Comparison of ENCODE assay signal across 16 cellular contexts in genomic region chr7:27139335-27140107, GRCh38. TPM values are rescaled to one million over a fixed set of nuclear protein-coding genes. Genes with fewer than 3 reads are reported as not detected.
DNase-seq lines count a peak whose midpoint lies in the region; ATAC-seq, FAIRE-seq and TF ChIP-seq lines count a peak whose summit lies in the region.
"Had no signal": no experiment of that assay in that cellular context is flagged by ENCODE, and none has a peak within 500 bp of the region (broad histone marks: within the 10 kb centered on the region; RNA-seq: fewer than 3 reads in every experiment).

No MANE protein-coding gene starts in this region.

- TF ChIP-seq CTCF in coronary artery (IDR thresholded peaks at IDR 0.05) (no peak), lower lobe of right lung (IDR thresholded peaks at IDR 0.05) (no peak)

- WGBS in small intestine, 3 donors = 12 to 35% (median 29%) methylated on average over 45 to 53 of the region's 53 CpGs

- peaks cover 14% of the 10 kb centered on the region; the same call in 1 of the 2 replicates for H3K4me1 ChIP-seq in HUES6 (ENCODE audit: control insufficient read depth, insufficient read depth, low read length)
- peaks cover 25% of the 10 kb centered on the region for H3K4me1 ChIP-seq in lower lobe of right lung
- H3K4me1 ChIP-seq in small intestine (ENCODE audit: control insufficient read depth in 2 of 2, insufficient read depth in 1 of 2, low read depth in 1 of 2, low read length in 1 of 2) = peaks cover 0 to 2% of the 10 kb centered on the region in 2 donors

- intact Hi-C loops in lower lobe of right lung (cut with DNase I) = loop anchor here (5.0 kb wide), 1 partner anchor 282 kb away; no protein-coding TSS in a partner anchor

- ATAC-seq in lower lobe of right lung = no peak
- ATAC-seq: heart right ventricle, K562 had no signal

- H3K27me3 ChIP-seq in HUES6 (ENCODE audit: control insufficient read depth, insufficient read depth, low read length) (peaks cover 100% of the 10 kb centered on the region), lower lobe of right lung (ENCODE audit: low read depth) (peaks cover 55% of the 10 kb centered on the region), small intestine (ENCODE audit: control insufficient read depth in 2 of 2, insufficient read depth in 2 of 2, low read length in 2 of 2) (peaks cover 5 to 9% of the 10 kb centered on the region in 2 donors)

- H3K36me3 ChIP-seq in HUES6 (ENCODE audit: control insufficient read depth, insufficient read depth, low read length) (no peaks in the 10 kb centered on the region), lower lobe of right lung (no peaks in the 10 kb centered on the region), small intestine (ENCODE audit: control insufficient read depth in 2 of 2, insufficient read depth in 2 of 2, low read length in 2 of 2) (no peaks in the 10 kb centered on the region)
- H3K36me3 ChIP-seq: heart right ventricle had no signal

- no peaks in the 10 kb centered on the region for H3K9me3 ChIP-seq in HUES6 (ENCODE audit: control insufficient read depth, insufficient read depth, low read depth, low read length)
- no peaks in the 10 kb centered on the region for H3K9me3 ChIP-seq in lower lobe of right lung
- no peaks in the 10 kb centered on the region for H3K9me3 ChIP-seq in small intestine (ENCODE audit: control insufficient read depth, low read depth)
- H3K9me3 ChIP-seq: heart right ventricle had no signal

- H3K4me3 ChIP-seq in HUES6 (ENCODE audit: low read depth, low read length) (peak overlapping the region; percentile 48), coronary artery (no peak overlapping the region), lower lobe of right lung (peak overlapping the region; percentile 70), small intestine (ENCODE audit: low read depth in 1 of 2, low read length in 2 of 2) (peak overlapping the region; percentile 46 to 53)
- H3K4me3 ChIP-seq: BLaER1, dorsolateral prefrontal cortex, heart right ventricle, K562 had no signal

- peak overlapping the region; percentile 85 for H3K9ac ChIP-seq in HUES6 (ENCODE audit: low read length)
- H3K9ac ChIP-seq: BLaER1 had no signal

- peak overlapping the region; percentile 38; the same call in 1 of the 2 replicates for H3K27ac ChIP-seq in HUES6 (ENCODE audit: low read depth, low read length)
- no peak overlapping the region for H3K27ac ChIP-seq in coronary artery
- peak overlapping the region; percentile 95 for H3K27ac ChIP-seq in lower lobe of right lung
- H3K27ac ChIP-seq in small intestine (ENCODE audit: low read depth in 1 of 2, low read length in 1 of 2) = peak overlapping the region; percentile 74 to 81
- H3K27ac ChIP-seq: BLaER1, dorsolateral prefrontal cortex, heart right ventricle had no signal

- FAIRE-seq in small intestine (lab: Jason Lieb, UNC) = no peak
- FAIRE-seq: K562 had no signal

- DNase-seq in coronary artery (ENCODE audit: low spot score) = peak; percentile 24
- DNase-seq in lower lobe of right lung = no peak
- DNase-seq in small intestine = no peak
- no peak for DNase-seq in NCI-H345 (lab: John Stamatoyannopoulos, UW)
- DNase-seq in NCI-H1694 treated with DMSO at 0.1 percent for 48 hours (lab: John Stamatoyannopoulos, UW) = no peak
- no peak for DNase-seq in SIG-M5 (lab: John Stamatoyannopoulos, UW)
- DNase-seq in central memory CD4-positive, alpha-beta T cell = no peak
- DNase-seq: activated naive CD8-positive, alpha-beta T cell treated with anti-CD3 and anti-CD28 coated beads, Interleukin-2, amount 10 ng/mL, durations not matched to agents 7 days and 5 days; dorsolateral prefrontal cortex; heart right ventricle; midbrain; NCI-H2029; T-helper 2 cell had no signal

RNA-seq across cellular contexts. Expression of gene HOXA5, which starts 4.0 kb away (rescaled TPM):
- 16.0 TPM for total RNA-seq in lower lobe of right lung
- polyA plus RNA-seq in small intestine = 1 to 10 TPM in 2 of 3 donors, under 1 TPM in 1; 0.45 to 7.7 (median 2.4) TPM
- total RNA-seq: activated naive CD8-positive, alpha-beta T cell treated with anti-CD3 and anti-CD28 coated beads, Interleukin-2, amount 10 ng/mL, durations not matched to agents 7 days and 5 days; K562 had no signal

RNA-seq across cellular contexts. Expression of gene HOXA6, which starts 8.1 kb away (rescaled TPM):
- 4.6 TPM for total RNA-seq in lower lobe of right lung
- under 1 TPM in 2 of 3 donors, not detected in 1; 0.46 to 0.81 TPM for polyA plus RNA-seq in small intestine
- total RNA-seq: activated naive CD8-positive, alpha-beta T cell treated with anti-CD3 and anti-CD28 coated beads, Interleukin-2, amount 10 ng/mL, durations not matched to agents 7 days and 5 days; dorsolateral prefrontal cortex; heart right ventricle; K562 had no signal
- polyA plus RNA-seq: heart right ventricle, K562 had no signal

RNA-seq across cellular contexts. Expression of gene HOXA4, which starts 9.0 kb away (rescaled TPM):
- total RNA-seq in lower lobe of right lung = 8.5 TPM
- 1 to 10 TPM in 2 of 3 donors, not detected in 1; 2.4 to 7.9 TPM for polyA plus RNA-seq in small intestine
- total RNA-seq: K562 had no signal
- polyA plus RNA-seq: K562 had no signal

RNA-seq across cellular contexts. Expression of gene HOXA3, which starts 12.9 kb away (rescaled TPM):
- 4.6 TPM for total RNA-seq in lower lobe of right lung
- 1 to 10 TPM in 1 of 3 donors, under 1 TPM in 2; 0.45 to 3.3 (median 0.54) TPM for polyA plus RNA-seq in small intestine
- total RNA-seq: activated naive CD8-positive, alpha-beta T cell treated with anti-CD3 and anti-CD28 coated beads, Interleukin-2, amount 10 ng/mL, durations not matched to agents 7 days and 5 days had no signal

RNA-seq across cellular contexts. Expression of gene HOXA7, which starts 17.0 kb away (rescaled TPM):
- 2.2 TPM for total RNA-seq in lower lobe of right lung
- polyA plus RNA-seq in small intestine = 1 to 10 TPM in 2 of 3 donors, not detected in 1; 1.1 to 1.9 TPM
- total RNA-seq: activated naive CD8-positive, alpha-beta T cell treated with anti-CD3 and anti-CD28 coated beads, Interleukin-2, amount 10 ng/mL, durations not matched to agents 7 days and 5 days; dorsolateral prefrontal cortex; heart right ventricle; K562 had no signal
- polyA plus RNA-seq: K562 had no signal

Comparison
In these comparisons a context has a peak if more than half of its experiments do, and no peak if none do; other contexts are left out.
1. H3K27ac ChIP-seq: peak in HUES6 (single experiment), lower lobe of right lung (single experiment) and small intestine (2 of 2); none in coronary artery (0 of 2).